In genomic region chr1:4153571-4153970, GRCh38 we compare ENCODE assay signal across 36 cellular contexts.
"Had no signal": no experiment of that assay in that cellular context is flagged by ENCODE, and none has a peak within 500 bp of the region (broad histone marks: within the 10 kb centered on the region; RNA-seq: fewer than 3 reads in every experiment).

No MANE protein-coding gene starts in this region.

- H3K27me3 Mint-ChIP-seq: activated CD4-positive, alpha-beta T cell treated with anti-CD3 and anti-CD28 coated beads, Interleukin-2, amount 10 ng/mL, durations not matched to agents 24 days and 14 days; activated CD8-positive, alpha-beta T cell treated with anti-CD3 and anti-CD28 coated beads for 36 hours; activated naive CD8-positive, alpha-beta T cell treated with anti-CD3 and anti-CD28 coated beads for 36 hours had no signal

- H3K27ac ChIP-seq: adrenal gland, body of pancreas, brain microvascular endothelial cell, breast epithelium, VCaP had no signal

- H3K4me3 ChIP-seq: adrenal gland, body of pancreas, breast epithelium had no signal

- H3K27ac Mint-ChIP-seq: activated B cell treated with CpG ODN at 0.5 μM for 24 hours; activated CD4-positive, alpha-beta memory T cell treated with anti-CD3 and anti-CD28 coated beads for 36 hours; activated CD4-positive, alpha-beta T cell treated with anti-CD3 and anti-CD28 coated beads, Interleukin-2, amount 10 ng/mL, durations not matched to agents 24 days and 14 days; activated CD8-positive, alpha-beta T cell treated with anti-CD3 and anti-CD28 coated beads for 36 hours; activated naive CD4-positive, alpha-beta T cell treated with anti-CD3 and anti-CD28 coated beads for 36 hours; activated naive CD8-positive, alpha-beta T cell treated with anti-CD3 and anti-CD28 coated beads for 36 hours; activated T-cell treated with anti-CD3 and anti-CD28 coated beads, Interleukin-2, amount 50 U/mL, for 72 hours; activated T-helper 1 cell treated with anti-CD3 and anti-CD28 coated beads, Interleukin-12 subunit alpha, Interleukin-12 subunit beta, Interleukin-2, Interleukin-4 antibody, amounts not matched to agents 30 ng/mL and 10 ng/mL and 1 ng/mL, durations not matched to agents 14 hours and 24 hours and 36 hours; activated T-helper 17 cell treated with anti-CD3 and anti-CD28 coated beads, Interleukin-2, amount 50 U/mL, for 72 hours; T-helper 1 cell treated with Interleukin-12 subunit alpha and Interleukin-12 subunit beta and Interleukin-4 antibody, amounts not matched to agents 30 μg/mL and 1 μg/mL, for 36 hours; T-helper 2 cell treated with Interferon-gamma antibody and Interleukin-4, amounts not matched to agents 5 μg/mL and 100 μg/mL, for 36 hours had no signal

- H3K4me1 Mint-ChIP-seq: activated B cell treated with CpG ODN at 0.5 μM for 24 hours; activated CD4-positive, alpha-beta T cell treated with anti-CD3 and anti-CD28 coated beads, Interleukin-2, amount 10 ng/mL, durations not matched to agents 24 days and 14 days; activated naive CD8-positive, alpha-beta T cell treated with anti-CD3 and anti-CD28 coated beads for 36 hours; activated T-helper 17 cell treated with anti-CD3 and anti-CD28 coated beads, Interleukin-2, amount 50 U/mL, for 72 hours had no signal

- H3K9me3 Mint-ChIP-seq: activated B cell treated with CpG ODN at 0.5 μM for 24 hours; activated CD4-positive, alpha-beta memory T cell treated with anti-CD3 and anti-CD28 coated beads for 36 hours; activated CD4-positive, alpha-beta T cell treated with anti-CD3 and anti-CD28 coated beads, Interleukin-2, amount 10 ng/mL, durations not matched to agents 24 days and 14 days; activated CD8-positive, alpha-beta T cell treated with anti-CD3 and anti-CD28 coated beads for 36 hours; activated naive CD4-positive, alpha-beta T cell treated with anti-CD3 and anti-CD28 coated beads for 36 hours; activated naive CD4-positive, alpha-beta T cell treated with anti-CD3 and anti-CD28 coated beads, Interleukin-2, amount 50 U/mL, for 72 hours; activated naive CD8-positive, alpha-beta T cell treated with anti-CD3 and anti-CD28 coated beads for 36 hours; activated T-cell treated with anti-CD3 and anti-CD28 coated beads, Interleukin-2, amount 50 U/mL, for 4 hours; activated T-cell treated with anti-CD3 and anti-CD28 coated beads, Interleukin-2, amount 50 U/mL, for 72 hours; activated T-helper 1 cell treated with anti-CD3 and anti-CD28 coated beads, Interleukin-12 subunit alpha, Interleukin-12 subunit beta, Interleukin-2, Interleukin-4 antibody, amounts not matched to agents 30 ng/mL and 10 ng/mL and 1 ng/mL, durations not matched to agents 14 hours and 24 hours and 36 hours; activated T-helper 17 cell treated with anti-CD3 and anti-CD28 coated beads, Interleukin-2, amount 50 U/mL, for 72 hours; T-helper 1 cell treated with Interleukin-12 subunit alpha and Interleukin-12 subunit beta and Interleukin-4 antibody, amounts not matched to agents 30 μg/mL and 1 μg/mL, for 36 hours; T-helper 2 cell treated with Interferon-gamma antibody and Interleukin-4, amounts not matched to agents 5 μg/mL and 100 μg/mL, for 36 hours had no signal

- H3K9me3 ChIP-seq: adrenal gland, body of pancreas, breast epithelium had no signal

- H3K27me3 ChIP-seq: adrenal gland, body of pancreas, brain microvascular endothelial cell, breast epithelium had no signal

- FAIRE-seq: astrocyte, TTC549 had no signal

- H3K36me3 ChIP-seq: adrenal gland, brain microvascular endothelial cell, breast epithelium had no signal

- H3K4me1 ChIP-seq: adrenal gland, breast epithelium had no signal

- H3K4me3 Mint-ChIP-seq: activated B cell treated with CpG ODN at 0.5 μM for 24 hours; activated CD4-positive, alpha-beta memory T cell treated with anti-CD3 and anti-CD28 coated beads for 36 hours; activated CD4-positive, alpha-beta T cell treated with anti-CD3 and anti-CD28 coated beads, Interleukin-2, amount 10 ng/mL, durations not matched to agents 24 days and 14 days; activated CD8-positive, alpha-beta T cell treated with anti-CD3 and anti-CD28 coated beads for 36 hours; activated naive CD4-positive, alpha-beta T cell treated with anti-CD3 and anti-CD28 coated beads for 36 hours; activated naive CD8-positive, alpha-beta T cell treated with anti-CD3 and anti-CD28 coated beads for 36 hours; activated T-cell treated with anti-CD3 and anti-CD28 coated beads, Interleukin-2, amount 50 U/mL, for 4 hours; activated T-cell treated with anti-CD3 and anti-CD28 coated beads, Interleukin-2, amount 50 U/mL, for 72 hours; activated T-helper 1 cell treated with anti-CD3 and anti-CD28 coated beads, Interleukin-12 subunit alpha, Interleukin-12 subunit beta, Interleukin-2, Interleukin-4 antibody, amounts not matched to agents 30 ng/mL and 10 ng/mL and 1 ng/mL, durations not matched to agents 14 hours and 24 hours and 36 hours; activated T-helper 17 cell treated with anti-CD3 and anti-CD28 coated beads, Interleukin-2, amount 50 U/mL, for 72 hours; T-helper 1 cell treated with Interleukin-12 subunit alpha and Interleukin-12 subunit beta and Interleukin-4 antibody, amounts not matched to agents 30 μg/mL and 1 μg/mL, for 36 hours; T-helper 2 cell treated with Interferon-gamma antibody and Interleukin-4, amounts not matched to agents 5 μg/mL and 100 μg/mL, for 36 hours had no signal

- H3K36me3 Mint-ChIP-seq: activated CD4-positive, alpha-beta memory T cell treated with anti-CD3 and anti-CD28 coated beads for 36 hours; activated naive CD4-positive, alpha-beta T cell treated with anti-CD3 and anti-CD28 coated beads, Interleukin-2, amount 50 U/mL, for 72 hours; activated naive CD8-positive, alpha-beta T cell treated with anti-CD3 and anti-CD28 coated beads for 36 hours had no signal

- DNase-seq: activated B cell treated with CpG ODN at 0.5 μM for 24 hours; activated CD4-positive, alpha-beta memory T cell treated with anti-CD3 and anti-CD28 coated beads for 36 hours; activated CD4-positive, alpha-beta T cell treated with anti-CD3 and anti-CD28 coated beads for 4 hours; activated CD4-positive, alpha-beta T cell treated with anti-CD3 and anti-CD28 coated beads, Interleukin-2, amount 10 ng/mL, durations not matched to agents 24 days and 14 days; activated CD4-positive, alpha-beta T cell treated with anti-CD3 and anti-CD28 coated beads, Interleukin-2, amount 50 U/mL, for 1 hour; activated CD4-positive, alpha-beta T cell treated with anti-CD3 and anti-CD28 coated beads, Interleukin-2, amount 50 U/mL, for 4 hours; activated CD4-positive, CD25-positive, alpha-beta regulatory T cell treated with anti-CD3 and anti-CD28 coated beads, Interleukin-2, amount 50 U/mL, for 72 hours; activated CD8-positive, alpha-beta memory T cell treated with anti-CD3 and anti-CD28 coated beads, Interleukin-2, amount 50 U/mL, for 4 hours; activated CD8-positive, alpha-beta T cell treated with anti-CD3 and anti-CD28 coated beads for 36 hours; activated effector memory CD4-positive, alpha-beta T cell treated with anti-CD3 and anti-CD28 coated beads, Interleukin-2, amount 50 U/mL, for 16 hours; activated gamma-delta T cell treated with Interleukin-2 at 50 U/mL for 16 hours; activated naive CD4-positive, alpha-beta T cell; activated naive CD4-positive, alpha-beta T cell treated with anti-CD3 and anti-CD28 coated beads for 36 hours; activated naive CD4-positive, alpha-beta T cell treated with anti-CD3 and anti-CD28 coated beads, Interleukin-2, amount 50 U/mL, for 16 hours; activated naive CD8-positive, alpha-beta T cell treated with anti-CD3 and anti-CD28 coated beads for 36 hours; activated T-cell treated with anti-CD3 and anti-CD28 coated beads for 4 hours; activated T-cell treated with anti-CD3 and anti-CD28 coated beads, Interleukin-2, amount 50 U/mL, for 1 hour; activated T-cell treated with anti-CD3 and anti-CD28 coated beads, Interleukin-2, amount 50 U/mL, for 4 hours; activated T-cell treated with anti-CD3 and anti-CD28 coated beads, Interleukin-2, amount 50 U/mL, for 72 hours; adrenal gland; amniotic stem cell; body of pancreas; brain microvascular endothelial cell; central memory CD4-positive, alpha-beta T cell; T-helper 1 cell; T-helper 2 cell; T-helper 9 cell had no signal
